Comparison of ENCODE assay signal across 1 cellular context in the genomic region with DNA sequence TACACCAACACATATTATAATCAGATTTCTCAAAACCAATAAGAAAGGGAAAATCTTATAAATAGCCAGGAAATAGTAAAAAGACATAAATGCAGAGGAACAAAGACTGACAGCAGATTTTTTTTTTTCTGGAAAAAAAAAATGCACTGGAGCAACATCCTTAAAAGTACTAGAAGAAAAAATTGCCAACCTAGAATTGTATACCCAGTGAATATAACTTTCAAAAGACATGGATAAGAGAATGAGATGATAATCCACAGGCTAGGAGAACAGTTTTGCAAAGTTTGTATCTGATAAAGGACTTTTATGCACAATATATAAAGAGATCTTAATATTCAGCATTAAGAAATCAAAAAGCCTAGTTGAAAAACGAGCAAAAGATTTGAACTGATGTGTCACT.
"Had no signal": no experiment of that assay in that cellular context is flagged by ENCODE, and none has a peak within 500 bp of the region (broad histone marks: within the 10 kb centered on the region; RNA-seq: fewer than 3 reads in every experiment).

No MANE protein-coding gene starts in this region.

- ATAC-seq: GM12878 had no signal

- H3K4me3 ChIP-seq: GM12878 had no signal
